ENCODE assay signal across 8 cellular contexts in the genomic region with DNA sequence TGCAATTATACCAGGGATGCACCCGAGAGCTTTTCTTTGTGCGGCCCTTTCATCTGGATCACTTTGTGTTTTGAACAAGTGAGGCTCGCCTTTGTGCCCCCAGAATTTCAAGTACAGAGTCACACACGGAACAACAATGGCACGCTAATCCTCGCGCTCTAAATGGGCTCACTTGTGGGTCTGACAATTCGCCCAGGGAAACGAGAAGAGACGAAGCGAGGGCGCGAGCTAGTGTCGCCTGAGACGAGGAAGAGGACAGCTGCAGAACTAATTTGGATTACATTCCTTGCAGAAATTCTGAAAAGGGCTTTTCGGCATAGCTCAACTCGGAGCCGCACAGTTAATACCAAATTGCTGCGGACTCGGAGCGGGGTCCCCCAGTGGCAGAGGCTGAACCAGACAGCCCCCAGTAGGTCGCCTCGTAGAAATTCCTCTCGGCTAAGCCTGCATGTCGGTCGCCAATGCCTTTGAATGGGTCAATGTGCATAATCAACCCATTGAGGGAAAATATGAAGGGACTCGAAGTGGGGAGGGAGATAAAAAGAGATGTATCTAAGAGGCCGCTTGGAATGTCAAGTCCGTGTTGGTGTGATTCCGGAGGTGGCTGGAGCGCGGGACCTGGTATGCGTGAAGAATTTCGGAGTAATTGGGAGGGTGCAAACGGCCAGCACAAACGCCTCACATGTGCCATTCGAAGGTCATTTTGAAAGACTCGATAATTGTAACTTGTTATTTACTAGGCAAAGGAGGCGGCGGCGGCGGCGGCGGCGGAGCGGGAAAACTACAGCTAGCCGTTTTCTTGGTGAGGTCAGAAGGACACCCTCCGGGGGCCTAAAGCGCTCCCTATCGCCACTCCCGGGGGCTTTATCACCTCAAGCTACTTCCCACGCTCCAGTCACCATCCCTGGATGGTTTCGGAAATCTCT. TPM values are rescaled to one million over a fixed set of nuclear protein-coding genes. Genes with fewer than 3 reads are reported as not detected.
A peak's percentile ranks its signal among the peaks of the same experiment; 100 is the strongest.
DNase-seq lines count a peak whose midpoint lies in the region; ATAC-seq and TF ChIP-seq lines count a peak whose summit lies in the region.

No MANE protein-coding gene starts in this region.

- no peaks in the 10 kb centered on the region; the same call in 2 of the 3 replicates for H3K36me3 Mint-ChIP-seq in GM23338 (ENCODE audit: low read depth)

- H3K4me3 ChIP-seq in GM23338, result peak overlapping the region; percentile 84
- peak overlapping the region; percentile 46 to 57 for H3K4me3 ChIP-seq in prostate gland

- peak overlapping the region; percentile 92 for H3K4me3 Mint-ChIP-seq in GM23338

- ATAC-seq in GM23338, result peak; percentile 25
- ATAC-seq in SK-N-SH treated with all-trans-retinoic acid at 6 μM for 48 hours, result peak; percentile 20
- ATAC-seq in left ventricle myocardium superior, result peak; percentile 11
- no peak for ATAC-seq in HG03175 (IDR thresholded peaks at IDR 0.05; ENCODE audit: unreplicated experiment)

- no peak overlapping the region for H3K27ac Mint-ChIP-seq in GM23338

- H3K9me3 ChIP-seq in prostate gland, result no peaks in the 10 kb centered on the region

- peak overlapping the region; percentile 72 for H2AFZ ChIP-seq in GM23338

- peaks cover 5% of the 10 kb centered on the region; the same call in 1 of the 2 replicates for H3F3A ChIP-seq in GM23338 (replicated peaks; ENCODE audit: low read depth)

- intact Hi-C loops in left ventricle myocardium superior (cut with micrococcal nuclease) (no loop called here), prostate gland (cut with DNase I) (no loop called here)

- WGBS in prostate gland, result 5% methylated on average over 53 of the region's 53 CpGs

- H3K4me1 ChIP-seq in GM23338 (ENCODE audit: insufficient read depth), result peaks cover 20% of the 10 kb centered on the region; the same call in 1 of the 2 replicates
- H3K4me1 ChIP-seq in prostate gland (replicated peaks), result no peaks in the 10 kb centered on the region

- in situ Hi-C loops in GM13976 (cut with MboI; ENCODE audit: low sequenced_read_pairs, unreplicated experiment), result no loop called here

- TF ChIP-seq POLR2A in prostate gland (IDR thresholded peaks at IDR 0.05), result no peak

- H3K27ac ChIP-seq in GM23338 (ENCODE audit: low read depth) (no peak overlapping the region), prostate gland (peak overlapping the region in 1 of 2 donors; percentile 11)

- H3K27me3 Mint-ChIP-seq in GM23338 (ENCODE audit: insufficient read depth, low read depth, poor library complexity), result peaks cover 47% of the 10 kb centered on the region

- peaks cover 72% of the 10 kb centered on the region for H3K27me3 ChIP-seq in GM23338 (ENCODE audit: insufficient read depth)
- no peaks in the 10 kb centered on the region for H3K27me3 ChIP-seq in prostate gland (replicated peaks; ENCODE audit: insufficient read depth)

- DNase-seq in GM23338 (ENCODE audit: low spot score) (peak; percentile 67), left ventricle myocardium superior (peak; percentile 30), prostate gland (ENCODE audit: low spot score) (no peak), GM13976 (ENCODE audit: low spot score) (no peak)
- DNase-seq in stimulated activated CD8-positive, alpha-beta memory T cell treated with anti-CD3 and anti-CD28 coated beads, Interleukin-4, amount 100 ng/mL, for 48 hours, result no peak
- no peak for DNase-seq in effector CD8-positive, alpha-beta T cell (lab: John Stamatoyannopoulos, UW)

- H3K79me2 ChIP-seq in GM23338 (replicated peaks; ENCODE audit: insufficient read depth), result no peaks in the 10 kb centered on the region

- H4K20me1 ChIP-seq in GM23338 (replicated peaks; ENCODE audit: insufficient read depth), result peaks cover 6% of the 10 kb centered on the region; the same call in 1 of the 2 replicates

- no peaks in the 10 kb centered on the region for H3K9me2 ChIP-seq in GM23338 (ENCODE audit: insufficient read depth)

- peak overlapping the region; percentile 92 for H3K4me2 ChIP-seq in GM23338

- H3K36me3 ChIP-seq in GM23338 (ENCODE audit: insufficient read depth), result no peaks in the 10 kb centered on the region
- no peaks in the 10 kb centered on the region for H3K36me3 ChIP-seq in prostate gland

- H3K4me1 Mint-ChIP-seq in GM23338, result peaks cover 16% of the 10 kb centered on the region

- H3K9me3 Mint-ChIP-seq in GM23338, result no peaks in the 10 kb centered on the region

- TF ChIP-seq CTCF in GM23338 (conservative IDR thresholded peaks at IDR 0.05; ENCODE audit: low read depth in 2 of 2) (no peak), prostate gland (IDR thresholded peaks at IDR 0.05) (no peak), GM13976 (IDR thresholded peaks at IDR 0.05; ENCODE audit: borderline replicate concordance, control extremely low read depth, extremely low read depth, insufficient read depth, missing control alignments) (no peak)

TF ChIP-seq in GM23338, 12 proteins besides CTCF, POLR2A, EP300 and RAD21:
- TF ChIP-seq JUNB (IDR thresholded peaks at IDR 0.05; ENCODE audit: unreplicated experiment), result no peak
- no peak for TF ChIP-seq POLR2AphosphoS5 (IDR thresholded peaks at IDR 0.05; ENCODE audit: low read depth)
- TF ChIP-seq EZH2 (IDR thresholded peaks at IDR 0.05; ENCODE audit: low read depth, unreplicated experiment), result peak; percentile 35
- TF ChIP-seq NANOG (IDR thresholded peaks at IDR 0.05; ENCODE audit: borderline replicate concordance), result no peak
- no peak for TF ChIP-seq ZNF331 (CRISPR knock-in tag; IDR thresholded peaks at IDR 0.05; ENCODE audit: low read depth)
- TF ChIP-seq, protein P1, sequence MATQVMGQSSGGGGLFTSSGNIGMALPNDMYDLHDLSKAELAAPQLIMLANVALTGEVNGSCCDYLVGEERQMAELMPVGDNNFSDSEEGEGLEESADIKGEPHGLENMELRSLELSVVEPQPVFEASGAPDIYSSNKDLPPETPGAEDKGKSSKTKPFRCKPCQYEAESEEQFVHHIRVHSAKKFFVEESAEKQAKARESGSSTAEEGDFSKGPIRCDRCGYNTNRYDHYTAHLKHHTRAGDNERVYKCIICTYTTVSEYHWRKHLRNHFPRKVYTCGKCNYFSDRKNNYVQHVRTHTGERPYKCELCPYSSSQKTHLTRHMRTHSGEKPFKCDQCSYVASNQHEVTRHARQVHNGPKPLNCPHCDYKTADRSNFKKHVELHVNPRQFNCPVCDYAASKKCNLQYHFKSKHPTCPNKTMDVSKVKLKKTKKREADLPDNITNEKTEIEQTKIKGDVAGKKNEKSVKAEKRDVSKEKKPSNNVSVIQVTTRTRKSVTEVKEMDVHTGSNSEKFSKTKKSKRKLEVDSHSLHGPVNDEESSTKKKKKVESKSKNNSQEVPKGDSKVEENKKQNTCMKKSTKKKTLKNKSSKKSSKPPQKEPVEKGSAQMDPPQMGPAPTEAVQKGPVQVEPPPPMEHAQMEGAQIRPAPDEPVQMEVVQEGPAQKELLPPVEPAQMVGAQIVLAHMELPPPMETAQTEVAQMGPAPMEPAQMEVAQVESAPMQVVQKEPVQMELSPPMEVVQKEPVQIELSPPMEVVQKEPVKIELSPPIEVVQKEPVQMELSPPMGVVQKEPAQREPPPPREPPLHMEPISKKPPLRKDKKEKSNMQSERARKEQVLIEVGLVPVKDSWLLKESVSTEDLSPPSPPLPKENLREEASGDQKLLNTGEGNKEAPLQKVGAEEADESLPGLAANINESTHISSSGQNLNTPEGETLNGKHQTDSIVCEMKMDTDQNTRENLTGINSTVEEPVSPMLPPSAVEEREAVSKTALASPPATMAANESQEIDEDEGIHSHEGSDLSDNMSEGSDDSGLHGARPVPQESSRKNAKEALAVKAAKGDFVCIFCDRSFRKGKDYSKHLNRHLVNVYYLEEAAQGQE (IDR thresholded peaks at IDR 0.05; ENCODE audit: unreplicated experiment), result no peak

TF ChIP-seq in SK-N-SH treated with all-trans-retinoic acid at 6 μM for 48 hours, 23 proteins besides CTCF, POLR2A, EP300 and RAD21 (continues in another document):
- TF ChIP-seq RARB (CRISPR knock-in tag; IDR thresholded peaks at IDR 0.05), result no peak
- TF ChIP-seq OSR1 (CRISPR knock-in tag; IDR thresholded peaks at IDR 0.05), result no peak
- TF ChIP-seq ZNF8 (CRISPR knock-in tag; IDR thresholded peaks at IDR 0.05), result no peak
- no peak for TF ChIP-seq ISL1 (CRISPR knock-in tag; IDR thresholded peaks at IDR 0.05)
- TF ChIP-seq, protein P2, sequence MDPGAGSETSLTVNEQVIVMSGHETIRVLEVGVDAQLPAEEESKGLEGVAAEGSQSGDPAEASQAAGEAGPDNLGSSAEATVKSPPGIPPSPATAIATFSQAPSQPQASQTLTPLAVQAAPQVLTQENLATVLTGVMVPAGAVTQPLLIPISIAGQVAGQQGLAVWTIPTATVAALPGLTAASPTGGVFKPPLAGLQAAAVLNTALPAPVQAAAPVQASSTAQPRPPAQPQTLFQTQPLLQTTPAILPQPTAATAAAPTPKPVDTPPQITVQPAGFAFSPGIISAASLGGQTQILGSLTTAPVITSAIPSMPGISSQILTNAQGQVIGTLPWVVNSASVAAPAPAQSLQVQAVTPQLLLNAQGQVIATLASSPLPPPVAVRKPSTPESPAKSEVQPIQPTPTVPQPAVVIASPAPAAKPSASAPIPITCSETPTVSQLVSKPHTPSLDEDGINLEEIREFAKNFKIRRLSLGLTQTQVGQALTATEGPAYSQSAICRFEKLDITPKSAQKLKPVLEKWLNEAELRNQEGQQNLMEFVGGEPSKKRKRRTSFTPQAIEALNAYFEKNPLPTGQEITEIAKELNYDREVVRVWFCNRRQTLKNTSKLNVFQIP (CRISPR knock-in tag; IDR thresholded peaks at IDR 0.05; ENCODE audit: borderline replicate concordance, low read depth), result no peak
- TF ChIP-seq BACH2 (CRISPR knock-in tag; IDR thresholded peaks at IDR 0.05; ENCODE audit: borderline replicate concordance), result no peak
- TF ChIP-seq ZFP3 (CRISPR knock-in tag; IDR thresholded peaks at IDR 0.05), result no peak

RNA-seq across cellular contexts. Expression of a gene that starts 2.0 kb away (rescaled TPM):
- 0.73 and 1.4 TPM in 2 replicates for total RNA-seq in GM23338 (2014; rRNA removed; shearing (Covaris generic))
- polyA plus RNA-seq in GM23338 (2016; fragmentation: Nextera tagmentation; extraction: Ambion mirVana), result 0.10 and 1.1 TPM in 2 replicates
- 17.9 TPM for total RNA-seq in left ventricle myocardium superior
- total RNA-seq in prostate gland, result 10 to 100 TPM in 1 of 2 donors, 1 to 10 TPM in 1; 1.0 to 32.8 TPM

Comparison
In these comparisons a context has a peak if more than half of its experiments do, and no peak if none do; other contexts are left out.
1. DNase-seq: peak in GM23338 (single experiment) and left ventricle myocardium superior (single experiment); none in prostate gland (single experiment), stimulated activated CD8-positive, alpha-beta memory T cell treated with anti-CD3 and anti-CD28 coated beads, Interleukin-4, amount 100 ng/mL, for 48 hours (single experiment), GM13976 (single experiment) and effector CD8-positive, alpha-beta T cell (single experiment).